ENCODE assay signal across 1 cellular context in genomic region chr11:32472226-32472625, GRCh38.
TF ChIP-seq lines count a peak whose summit lies in the region.

No MANE protein-coding gene starts in this region.

TF ChIP-seq in K562, 482 proteins besides CTCF, POLR2A, EP300 and RAD21 (continued from another document):
- TF ChIP-seq TCF15 (CRISPR knock-in tag; IDR thresholded peaks at IDR 0.05) (no peak), C11orf30 (IDR thresholded peaks at IDR 0.05; ENCODE audit: low read depth) (no peak), MYNN (IDR thresholded peaks at IDR 0.05) (no peak), MYNN (CRISPR knock-in tag; IDR thresholded peaks at IDR 0.05) (no peak), NEUROD1 (IDR thresholded peaks at IDR 0.05; ENCODE audit: borderline replicate concordance, low read depth, low read length, partially characterized antibody) (no peak), ZNF165 (CRISPR knock-in tag; IDR thresholded peaks at IDR 0.05; ENCODE audit: borderline replicate concordance) (no peak)
TF ChIP-seq in K562: peak in this region for 0.
